Comparison of ENCODE assay signal across 19 cellular contexts in the genomic region with DNA sequence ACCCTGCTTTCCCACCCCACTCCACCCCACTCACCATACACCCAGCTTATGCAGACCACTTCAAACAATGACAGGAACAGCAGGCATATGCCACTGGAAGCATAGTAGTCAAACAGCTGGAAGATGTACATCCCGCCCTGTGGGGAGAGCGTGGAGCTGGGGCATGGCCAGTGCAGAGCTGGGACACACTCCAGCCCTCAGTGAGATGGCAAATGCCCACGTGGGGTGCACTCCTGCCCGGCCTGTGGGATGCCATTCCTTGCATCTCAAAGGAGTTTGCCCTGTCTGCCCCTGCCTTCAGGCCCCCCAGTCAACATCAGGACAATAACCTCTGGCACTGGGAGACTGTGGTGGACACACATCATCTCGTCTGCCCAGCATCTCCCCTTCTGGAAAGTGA. TPM values are rescaled to one million over a fixed set of nuclear protein-coding genes. Genes with fewer than 3 reads are reported as not detected.
DNase-seq lines count a peak whose midpoint lies in the region; ATAC-seq and TF ChIP-seq lines count a peak whose summit lies in the region.
"Had no signal": no experiment of that assay in that cellular context is flagged by ENCODE, and none has a peak within 500 bp of the region (broad histone marks: within the 10 kb centered on the region; RNA-seq: fewer than 3 reads in every experiment).

No MANE protein-coding gene starts in this region.

- H3K36me3 Mint-ChIP-seq in natural killer cell treated with Interleukin-12 subunit alpha and Interleukin-12 subunit beta and Interleukin-15 and Interleukin-18, amount 100 ng/mL, for 72 hours = no peaks in the 10 kb centered on the region
- H3K36me3 Mint-ChIP-seq in natural killer cell (no peaks in the 10 kb centered on the region), chondrocyte (ENCODE audit: low read depth) (no peaks in the 10 kb centered on the region)
- H3K36me3 Mint-ChIP-seq: CD4-positive, alpha-beta memory T cell had no signal

- no peaks in the 10 kb centered on the region for H3K4me1 ChIP-seq in spleen
- H3K4me1 ChIP-seq: HAP-1 had no signal

- 64 to 87% (median 74%) methylated on average over 5 of the region's 5 CpGs for WGBS in spleen, 5 donors

- peaks cover 0 to 74% (median under 1%) of the 10 kb centered on the region in 7 donors for H3K27me3 ChIP-seq in spleen (replicated peaks in 1 of 7)

- peak; percentile 39 for DNase-seq in natural killer cell treated with Interleukin-12 subunit alpha and Interleukin-12 subunit beta and Interleukin-15 and Interleukin-18, amount 100 ng/mL, for 72 hours (ENCODE audit: low spot score)
- DNase-seq in natural killer cell (no peak), chondrocyte (ENCODE audit: low spot score) (peak; percentile 62), spleen (peak; percentile 63), NCI-H82 treated with DMSO at 0.1 percent for 48 hours (lab: John Stamatoyannopoulos, UW; ENCODE audit: unreplicated experiment) (no peak)
- DNase-seq in stimulated activated CD4-positive, alpha-beta T cell treated with anti-CD3 and anti-CD28 coated beads, Interleukin-15, amount 100 ng/mL, for 24 hours = no peak
- DNase-seq: C1 segment of cervical spinal cord; Calu3; CD4-positive, alpha-beta memory T cell; COR-L47; DMS153; DND-41; GDM1; HFFc6 had no signal

- TF ChIP-seq CTCF in natural killer cell (IDR thresholded peaks at IDR 0.05) (no peak), chondrocyte (IDR thresholded peaks at IDR 0.05) (no peak), spleen (IDR thresholded peaks at IDR 0.05 in 8 of 11, conservative IDR thresholded peaks at IDR 0.05 in 3 of 11) (no peak)

- peaks cover 4% of the 10 kb centered on the region for H3K9me3 Mint-ChIP-seq in natural killer cell treated with Interleukin-12 subunit alpha and Interleukin-12 subunit beta and Interleukin-15 and Interleukin-18, amount 100 ng/mL, for 72 hours
- peaks cover 0 to 2% of the 10 kb centered on the region in 2 donors for H3K9me3 Mint-ChIP-seq in natural killer cell
- no peaks in the 10 kb centered on the region for H3K9me3 Mint-ChIP-seq in chondrocyte (ENCODE audit: low read depth)
- H3K9me3 Mint-ChIP-seq: HFFc6 had no signal

- H3K4me3 ChIP-seq in spleen = no peak overlapping the region
- H3K4me3 ChIP-seq: GM12878, GM23338, HAP-1 had no signal

- H3K9me3 ChIP-seq in spleen = no peaks in the 10 kb centered on the region
- H3K9me3 ChIP-seq: HAP-1 had no signal

- peak in 1 of 2 donors; percentile 37 for ATAC-seq in natural killer cell treated with Interleukin-12 subunit alpha and Interleukin-12 subunit beta and Interleukin-15 and Interleukin-18, amount 100 ng/mL, for 72 hours
- ATAC-seq in natural killer cell = no peak
- ATAC-seq: GM12878, GM23338 had no signal

- H3K4me1 Mint-ChIP-seq in natural killer cell treated with Interleukin-12 subunit alpha and Interleukin-12 subunit beta and Interleukin-15 and Interleukin-18, amount 100 ng/mL, for 72 hours (ENCODE audit: low read depth in 2 of 2) = peaks cover 0 to 5% of the 10 kb centered on the region in 2 donors
- H3K4me1 Mint-ChIP-seq in natural killer cell (no peaks in the 10 kb centered on the region), chondrocyte (ENCODE audit: low read depth) (peaks cover 11% of the 10 kb centered on the region)

- no peaks in the 10 kb centered on the region for H3K36me3 ChIP-seq in spleen
- H3K36me3 ChIP-seq: HAP-1 had no signal

- H3K27me3 Mint-ChIP-seq in natural killer cell treated with Interleukin-12 subunit alpha and Interleukin-12 subunit beta and Interleukin-15 and Interleukin-18, amount 100 ng/mL, for 72 hours = peaks cover 18 to 28% of the 10 kb centered on the region in 2 donors
- H3K27me3 Mint-ChIP-seq in natural killer cell (ENCODE audit: low read depth in 2 of 2) (peaks cover 17 to 33% of the 10 kb centered on the region in 2 donors), chondrocyte (ENCODE audit: low read depth) (peaks cover 46% of the 10 kb centered on the region)

- H3K27ac ChIP-seq in spleen = no peak overlapping the region

- H3K27ac Mint-ChIP-seq in natural killer cell treated with Interleukin-12 subunit alpha and Interleukin-12 subunit beta and Interleukin-15 and Interleukin-18, amount 100 ng/mL, for 72 hours = no peak overlapping the region
- H3K27ac Mint-ChIP-seq in natural killer cell (no peak overlapping the region), chondrocyte (ENCODE audit: unreplicated experiment) (no peak overlapping the region)
- H3K27ac Mint-ChIP-seq: CD4-positive, alpha-beta memory T cell; GM23338; HFFc6 had no signal

- H3K4me3 Mint-ChIP-seq in natural killer cell treated with Interleukin-12 subunit alpha and Interleukin-12 subunit beta and Interleukin-15 and Interleukin-18, amount 100 ng/mL, for 72 hours = no peak overlapping the region
- H3K4me3 Mint-ChIP-seq in natural killer cell (no peak overlapping the region), chondrocyte (ENCODE audit: unreplicated experiment) (no peak overlapping the region)
- H3K4me3 Mint-ChIP-seq: CD4-positive, alpha-beta memory T cell; GM23338; HFFc6 had no signal

- intact Hi-C loops in natural killer cell (cut with micrococcal nuclease) (no loop called here), spleen (cut with DNase I; ENCODE audit: low total_unique reads) (no loop called here)

- TF ChIP-seq POLR2A in spleen (IDR thresholded peaks at IDR 0.05) = no peak

RNA-seq across cellular contexts. Expression of gene SLC6A12, which starts 18.8 kb away (rescaled TPM):
- under 1 TPM in 1 of 2 donors, not detected in 1; 0.11 TPM for total RNA-seq in natural killer cell treated with Interleukin-12 subunit alpha and Interleukin-12 subunit beta and Interleukin-15 and Interleukin-18, amount 100 ng/mL, for 72 hours
- under 1 TPM in 2 of 3 donors, not detected in 1; 0.54 to 0.70 TPM for total RNA-seq in natural killer cell
- total RNA-seq in chondrocyte = 0.42 TPM in 1 of 3 replicates, not detected in the others
- total RNA-seq in spleen = 1 to 10 TPM in 6 of 7 donors, under 1 TPM in 1; 0.91 to 3.1 (median 2.7) TPM
- 1 to 10 TPM in 1 of 3 donors, under 1 TPM in 2; 0.35 to 1.2 (median 0.50) TPM for polyA plus RNA-seq in spleen
- total RNA-seq: A673, HFFc6 had no signal
- polyA plus RNA-seq: BJ; CD4-positive, alpha-beta memory T cell; GM23338 had no signal

Comparison
In these comparisons a context has a peak if more than half of its experiments do, and no peak if none do; other contexts are left out.
1. DNase-seq: peak in natural killer cell treated with Interleukin-12 subunit alpha and Interleukin-12 subunit beta and Interleukin-15 and Interleukin-18, amount 100 ng/mL, for 72 hours (single experiment), chondrocyte (single experiment) and spleen (single experiment); none in natural killer cell (single experiment), NCI-H82 treated with DMSO at 0.1 percent for 48 hours (single experiment) and stimulated activated CD4-positive, alpha-beta T cell treated with anti-CD3 and anti-CD28 coated beads, Interleukin-15, amount 100 ng/mL, for 24 hours (single experiment).